ENCODE assay signal across 1 cellular context in the genomic region with DNA sequence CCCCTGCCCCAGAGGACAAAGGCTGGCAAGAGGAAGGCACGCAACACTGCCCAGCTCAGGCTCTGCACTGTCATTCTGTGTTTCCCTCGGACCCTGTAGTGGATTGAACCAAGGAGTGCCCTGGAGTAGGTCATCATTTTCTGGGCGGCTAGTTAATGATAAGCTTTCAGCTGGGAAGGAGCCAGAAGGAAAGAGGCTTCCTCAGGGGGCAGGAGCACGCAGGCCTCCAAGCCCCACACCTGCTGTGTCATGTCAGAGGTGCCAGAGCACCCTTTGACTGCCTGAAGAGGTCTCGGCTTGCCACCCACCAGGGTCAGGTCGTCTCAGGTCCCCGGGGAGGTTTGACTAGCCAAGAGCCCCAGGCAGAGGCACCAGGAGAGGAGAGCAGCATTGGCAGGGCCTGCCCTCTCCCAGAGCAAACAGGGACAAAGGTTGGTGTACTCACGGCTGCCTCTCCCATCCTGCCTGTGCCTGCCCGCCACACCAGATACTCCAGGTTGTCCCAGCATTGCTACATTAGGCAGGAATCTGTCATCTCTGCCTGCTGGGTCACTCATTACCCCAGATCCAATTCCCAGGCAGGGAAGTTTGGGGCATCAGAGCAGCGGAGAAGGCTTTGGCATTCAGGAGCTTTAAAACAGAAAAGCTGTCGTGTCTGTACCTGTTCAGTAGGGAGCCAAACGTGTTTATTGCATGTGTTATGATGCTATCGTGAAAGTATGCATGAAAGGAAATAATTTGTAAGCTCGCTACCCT.
TF ChIP-seq lines count a peak whose summit lies in the region.

No MANE protein-coding gene starts in this region.

TF ChIP-seq in HEK293, 187 proteins besides CTCF, POLR2A, EP300 and RAD21 (continued from another document):
- TF ChIP-seq ZBTB26 (tag by site-specific recombination; optimal IDR thresholded peaks at IDR 0.05) (no peak), ZIC2 (tag by site-specific recombination; IDR thresholded peaks at IDR 0.05) (peak; percentile 94), ZNF629 (tag by site-specific recombination; IDR thresholded peaks at IDR 0.05) (no peak), ZNF274 (IDR thresholded peaks at IDR 0.05; ENCODE audit: low read length) (no peak), ZNF274 (tag by site-specific recombination; IDR thresholded peaks at IDR 0.05; ENCODE audit: borderline replicate concordance) (no peak), ZNF529 (tag by site-specific recombination; IDR thresholded peaks at IDR 0.05; ENCODE audit: insufficient replicate concordance) (no peak)
- TF ChIP-seq, protein P1, sequence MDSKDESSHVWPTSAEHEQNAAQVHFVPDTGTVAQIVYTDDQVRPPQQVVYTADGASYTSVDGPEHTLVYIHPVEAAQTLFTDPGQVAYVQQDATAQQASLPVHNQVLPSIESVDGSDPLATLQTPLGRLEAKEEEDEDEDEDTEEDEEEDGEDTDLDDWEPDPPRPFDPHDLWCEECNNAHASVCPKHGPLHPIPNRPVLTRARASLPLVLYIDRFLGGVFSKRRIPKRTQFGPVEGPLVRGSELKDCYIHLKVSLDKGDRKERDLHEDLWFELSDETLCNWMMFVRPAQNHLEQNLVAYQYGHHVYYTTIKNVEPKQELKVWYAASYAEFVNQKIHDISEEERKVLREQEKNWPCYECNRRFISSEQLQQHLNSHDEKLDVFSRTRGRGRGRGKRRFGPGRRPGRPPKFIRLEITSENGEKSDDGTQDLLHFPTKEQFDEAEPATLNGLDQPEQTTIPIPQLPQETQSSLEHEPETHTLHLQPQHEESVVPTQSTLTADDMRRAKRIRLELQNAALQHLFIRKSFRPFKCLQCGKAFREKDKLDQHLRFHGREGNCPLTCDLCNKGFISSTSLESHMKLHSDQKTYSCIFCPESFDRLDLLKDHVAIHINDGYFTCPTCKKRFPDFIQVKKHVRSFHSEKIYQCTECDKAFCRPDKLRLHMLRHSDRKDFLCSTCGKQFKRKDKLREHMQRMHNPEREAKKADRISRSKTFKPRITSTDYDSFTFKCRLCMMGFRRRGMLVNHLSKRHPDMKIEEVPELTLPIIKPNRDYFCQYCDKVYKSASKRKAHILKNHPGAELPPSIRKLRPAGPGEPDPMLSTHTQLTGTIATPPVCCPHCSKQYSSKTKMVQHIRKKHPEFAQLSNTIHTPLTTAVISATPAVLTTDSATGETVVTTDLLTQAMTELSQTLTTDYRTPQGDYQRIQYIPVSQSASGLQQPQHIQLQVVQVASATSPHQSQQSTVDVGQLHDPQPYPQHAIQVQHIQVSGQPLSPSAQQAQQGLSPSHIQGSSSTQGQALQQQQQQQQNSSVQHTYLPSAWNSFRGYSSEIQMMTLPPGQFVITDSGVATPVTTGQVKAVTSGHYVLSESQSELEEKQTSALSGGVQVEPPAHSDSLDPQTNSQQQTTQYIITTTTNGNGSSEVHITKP (tag by site-specific recombination; IDR thresholded peaks at IDR 0.05), result 0 out of 2 replicates have a peak, but pooled peaks have one; percentile 19
- TF ChIP-seq, protein P2, sequence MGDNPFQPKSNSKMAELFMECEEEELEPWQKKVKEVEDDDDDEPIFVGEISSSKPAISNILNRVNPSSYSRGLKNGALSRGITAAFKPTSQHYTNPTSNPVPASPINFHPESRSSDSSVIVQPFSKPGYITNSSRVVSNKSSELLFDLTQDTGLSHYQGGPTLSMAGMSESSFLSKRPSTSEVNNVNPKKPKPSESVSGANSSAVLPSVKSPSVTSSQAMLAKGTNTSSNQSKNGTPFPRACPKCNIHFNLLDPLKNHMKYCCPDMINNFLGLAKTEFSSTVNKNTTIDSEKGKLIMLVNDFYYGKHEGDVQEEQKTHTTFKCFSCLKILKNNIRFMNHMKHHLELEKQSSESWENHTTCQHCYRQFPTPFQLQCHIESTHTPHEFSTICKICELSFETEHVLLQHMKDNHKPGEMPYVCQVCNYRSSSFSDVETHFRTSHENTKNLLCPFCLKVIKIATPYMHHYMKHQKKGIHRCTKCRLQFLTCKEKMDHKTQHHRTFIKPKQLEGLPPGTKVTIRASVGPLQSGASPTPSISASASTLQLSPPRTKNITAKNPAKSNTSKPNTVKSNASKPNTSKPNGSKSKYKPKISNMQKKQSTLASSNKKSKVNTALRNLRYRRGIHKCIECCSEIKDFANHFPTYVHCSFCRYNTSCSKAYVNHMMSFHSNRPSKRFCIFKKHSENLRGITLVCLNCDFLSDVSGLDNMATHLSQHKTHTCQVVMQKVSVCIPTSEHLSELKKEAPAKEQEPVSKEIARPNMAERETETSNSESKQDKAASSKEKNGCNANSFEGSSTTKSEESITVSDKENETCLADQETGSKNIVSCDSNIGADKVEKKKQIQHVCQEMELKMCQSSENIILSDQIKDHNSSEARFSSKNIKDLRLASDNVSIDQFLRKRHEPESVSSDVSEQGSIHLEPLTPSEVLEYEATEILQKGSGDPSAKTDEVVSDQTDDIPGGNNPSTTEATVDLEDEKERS (tag by site-specific recombination; IDR thresholded peaks at IDR 0.05), result no peak
TF ChIP-seq in HEK293: peak in this region for 3.
